8 cellular contexts compared by ENCODE assay signal in the genomic region with DNA sequence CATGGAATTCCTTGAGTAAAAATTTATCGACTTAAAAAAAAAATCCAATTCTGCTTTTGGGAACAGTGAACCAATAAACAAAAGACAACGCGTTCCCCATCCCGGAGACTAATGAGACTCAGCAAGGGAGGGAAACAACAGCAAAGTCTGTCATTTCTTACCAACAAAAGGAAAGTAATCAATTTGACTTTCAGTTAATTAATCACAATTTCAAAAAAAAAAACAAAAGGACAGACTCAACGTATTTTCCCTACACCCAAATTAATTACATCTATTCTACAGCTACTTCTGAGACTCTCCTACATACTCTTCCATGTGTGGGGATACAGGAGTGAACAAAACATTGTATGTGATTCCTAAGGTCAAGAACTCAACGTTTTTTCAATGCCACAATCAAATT. TPM values are rescaled to one million over a fixed set of nuclear protein-coding genes. Genes with fewer than 3 reads are reported as not detected.
DNase-seq lines count a peak whose midpoint lies in the region; ATAC-seq and TF ChIP-seq lines count a peak whose summit lies in the region.

No MANE protein-coding gene starts in this region.

- no peak overlapping the region for H2AFZ ChIP-seq in neuronal stem cell (ENCODE audit: low read length)

- peaks cover 1% of the 10 kb centered on the region for H3K79me1 ChIP-seq in neuronal stem cell (ENCODE audit: low read depth, low read length)

- H2BK12ac ChIP-seq in neuronal stem cell (ENCODE audit: low read length): no peak overlapping the region

- H3K23ac ChIP-seq in neuronal stem cell (ENCODE audit: low read depth, low read length, poor library complexity): no peak overlapping the region

- no peak overlapping the region for H3K4ac ChIP-seq in neuronal stem cell (ENCODE audit: low read length)

- no peaks in the 10 kb centered on the region for H3K27me3 ChIP-seq in left ventricle myocardium inferior (ENCODE audit: low read depth)
- H3K27me3 ChIP-seq in lower lobe of right lung (ENCODE audit: low read depth): no peaks in the 10 kb centered on the region
- H3K27me3 ChIP-seq in upper lobe of right lung: no peaks in the 10 kb centered on the region
- H3K27me3 ChIP-seq in neuronal stem cell (ENCODE audit: control insufficient read depth in 3 of 3, insufficient read depth in 3 of 3, low read depth in 1 of 3, low read length in 3 of 3): no peaks in the 10 kb centered on the region

- no peak overlapping the region for H4K8ac ChIP-seq in neuronal stem cell (ENCODE audit: low read depth, low read length)

- no peak overlapping the region for H3K9ac ChIP-seq in neuronal stem cell (ENCODE audit: low read depth, low read length, poor library complexity)

- WGBS in neuronal stem cell (ENCODE audit: extremely low coverage in 2 of 2, insufficient read length in 2 of 2, insufficient replicate concordance in 1 of 2), 2 donors: 100% methylated on average over 1 of the region's 6 CpGs

- intact Hi-C loops in left ventricle myocardium inferior (cut with micrococcal nuclease): no loop called here
- intact Hi-C loops in left cardiac atrium (cut with DNase I): no loop called here
- intact Hi-C loops in lower lobe of right lung (cut with DNase I): no loop called here
- intact Hi-C loops in upper lobe of right lung (cut with DNase I): no loop called here

- no peak overlapping the region for H3K18ac ChIP-seq in neuronal stem cell (ENCODE audit: low read length)

- no peak for TF ChIP-seq CTCF in left ventricle myocardium inferior (IDR thresholded peaks at IDR 0.05; ENCODE audit: borderline replicate concordance)
- no peak for TF ChIP-seq CTCF in astrocyte of the cerebellum (IDR thresholded peaks at IDR 0.05; ENCODE audit: low read depth, low read length, missing control alignments)
- no peak for TF ChIP-seq CTCF in lower lobe of right lung (IDR thresholded peaks at IDR 0.05)
- TF ChIP-seq CTCF in upper lobe of right lung (IDR thresholded peaks at IDR 0.05): no peak

- H3K4me2 ChIP-seq in neuronal stem cell (ENCODE audit: insufficient read depth, low read length, poor library complexity, severe bottlenecking): no peak overlapping the region

- ATAC-seq in left cardiac atrium: no peak
- no peak for ATAC-seq in lower lobe of right lung
- ATAC-seq in upper lobe of right lung: no peak

- H3K4me1 ChIP-seq in left ventricle myocardium inferior (peaks cover 70% of the 10 kb centered on the region), lower lobe of right lung (peaks cover 53% of the 10 kb centered on the region), upper lobe of right lung (peaks cover 33% of the 10 kb centered on the region), neuronal stem cell (ENCODE audit: control insufficient read depth in 2 of 2, insufficient read depth in 1 of 2, low read depth in 1 of 2, low read length in 2 of 2) (peaks cover 8 to 15% of the 10 kb centered on the region in 2 donors)

- H3K27ac ChIP-seq in left ventricle myocardium inferior (replicated peaks) (no peak overlapping the region), lower lobe of right lung (peak overlapping the region; percentile 95), upper lobe of right lung (no peak overlapping the region), neuronal stem cell (replicated peaks; ENCODE audit: low read length) (no peak overlapping the region)

- no peak overlapping the region for H2BK5ac ChIP-seq in neuronal stem cell (ENCODE audit: low read length)

- H2BK120ac ChIP-seq in neuronal stem cell (ENCODE audit: low read depth, low read length): no peak overlapping the region

- H3K9me3 ChIP-seq in left ventricle myocardium inferior (replicated peaks) (no peaks in the 10 kb centered on the region), lower lobe of right lung (no peaks in the 10 kb centered on the region), upper lobe of right lung (no peaks in the 10 kb centered on the region), neuronal stem cell (replicated peaks in 1 of 2; ENCODE audit: control insufficient read depth in 2 of 2, insufficient read depth in 1 of 2, low read depth in 1 of 2, low read length in 2 of 2) (peaks cover 0 to under 1% of the 10 kb centered on the region in 2 donors)

- H4K91ac ChIP-seq in neuronal stem cell (ENCODE audit: low read depth, low read length, poor library complexity): no peak overlapping the region

- no peak overlapping the region for H2AK5ac ChIP-seq in neuronal stem cell (ENCODE audit: low read depth, low read length)

- H3K36me3 ChIP-seq in left ventricle myocardium inferior (no peaks in the 10 kb centered on the region), lower lobe of right lung (no peaks in the 10 kb centered on the region), upper lobe of right lung (no peaks in the 10 kb centered on the region), neuronal stem cell (replicated peaks in 1 of 2; ENCODE audit: control insufficient read depth in 2 of 2, insufficient read depth in 2 of 2, low read length in 2 of 2) (peaks cover 0 to 12% of the 10 kb centered on the region in 2 donors)

- DNase-seq in left ventricle myocardium inferior (no peak), left cardiac atrium (no peak), astrocyte of the cerebellum (ENCODE audit: low read depth) (no peak), lower lobe of right lung (no peak), upper lobe of right lung (no peak), neuronal stem cell (ENCODE audit: low spot score) (no peak), NCI-H128 (lab: John Stamatoyannopoulos, UW; ENCODE audit: unreplicated experiment) (no peak), AG08395 (ENCODE audit: low spot score) (no peak)

- peak overlapping the region; percentile 86 for H3K4me3 ChIP-seq in left ventricle myocardium inferior
- peak overlapping the region; percentile 94 for H3K4me3 ChIP-seq in astrocyte of the cerebellum (ENCODE audit: low read depth, low read length)
- H3K4me3 ChIP-seq in lower lobe of right lung: peak overlapping the region; percentile 95
- H3K4me3 ChIP-seq in upper lobe of right lung: peak overlapping the region; percentile 93
- H3K4me3 ChIP-seq in neuronal stem cell (ENCODE audit: low read length in 2 of 2): peak overlapping the region in 1 of 2 donors; percentile 86

- H2BK15ac ChIP-seq in neuronal stem cell (ENCODE audit: low read length): no peak overlapping the region

- in situ Hi-C loops in astrocyte of the cerebellum (cut with HindIII; ENCODE audit: low sequenced_read_pairs): no loop called here

- H3K14ac ChIP-seq in neuronal stem cell (ENCODE audit: low read length): no peak overlapping the region

RNA-seq across cellular contexts. Expression of a gene that starts 1.9 kb away (rescaled TPM):
- total RNA-seq in left ventricle myocardium inferior (125 TPM), left cardiac atrium (100 to 1,000 TPM in 1 of 2 donors, 10 to 100 TPM in 1; 97.5 to 100 TPM), lower lobe of right lung (152 TPM), upper lobe of right lung (146 TPM)
- 77.7 TPM for polyA plus RNA-seq in neuronal stem cell (2013, experiment 1 of 2)
- 81.7 TPM for polyA plus RNA-seq in neuronal stem cell (2013, experiment 2 of 2)
